1 cellular context compared by ENCODE assay signal in genomic region chr2:159606287-159606686, GRCh38.
TF ChIP-seq lines count a peak whose summit lies in the region.

No MANE protein-coding gene starts in this region.

TF ChIP-seq in WTC11, 78 proteins besides CTCF, POLR2A, EP300 and RAD21 (continued from another document):
- TF ChIP-seq ZNF281 (CRISPR knock-in tag; IDR thresholded peaks at IDR 0.05) (no peak), TCF7 (CRISPR knock-in tag; IDR thresholded peaks at IDR 0.05; ENCODE audit: low read depth) (no peak), TP53 (CRISPR knock-in tag; IDR thresholded peaks at IDR 0.05) (no peak), ATF3 (CRISPR knock-in tag; conservative IDR thresholded peaks at IDR 0.05) (no peak), ZNF396 (CRISPR knock-in tag; IDR thresholded peaks at IDR 0.05; ENCODE audit: borderline replicate concordance) (no peak), TEAD4 (CRISPR knock-in tag; IDR thresholded peaks at IDR 0.05) (no peak), USF1 (CRISPR knock-in tag; IDR thresholded peaks at IDR 0.05) (no peak), NR2C2 (CRISPR knock-in tag; IDR thresholded peaks at IDR 0.05) (no peak), E2F5 (CRISPR knock-in tag; IDR thresholded peaks at IDR 0.05) (no peak), CDX4 (CRISPR knock-in tag; IDR thresholded peaks at IDR 0.05; ENCODE audit: borderline replicate concordance) (no peak), NR1H2 (CRISPR knock-in tag; IDR thresholded peaks at IDR 0.05) (no peak), ELF4 (CRISPR knock-in tag; IDR thresholded peaks at IDR 0.05; ENCODE audit: low read depth) (no peak), ESRRA (CRISPR knock-in tag; IDR thresholded peaks at IDR 0.05; ENCODE audit: borderline replicate concordance) (no peak)
TF ChIP-seq in WTC11: peak in this region for 0.
